8 cellular contexts compared by ENCODE assay signal in genomic region chr6:75284285-75285155, GRCh38. TPM values are rescaled to one million over a fixed set of nuclear protein-coding genes. Genes with fewer than 3 reads are reported as not detected.
DNase-seq lines count a peak whose midpoint lies in the region; ATAC-seq and TF ChIP-seq lines count a peak whose summit lies in the region.

Gene TMEM30A (minus strand): TSS chr6:75284792. CDS start chr6:75284638, 154 bp downstream.

- in situ Hi-C loops in Panc1 (cut with HindIII; ENCODE audit: low pct_unique_long_range_greater_than_20kb, low sequenced_read_pairs), result no loop called here

- no peak within 1 kb of the TSS for H3K4me3 ChIP-seq in KMS-11 (IDR thresholded peaks at IDR 0.05; ENCODE audit: insufficient read depth, low read depth, low read length)
- H3K4me3 ChIP-seq in Panc1 (ENCODE audit: low read depth in 2 of 2, low read length in 2 of 2), result peak within 1 kb of the TSS; percentile 94
- H3K4me3 ChIP-seq in mucosa of stomach (ENCODE audit: low read length), result peak within 1 kb of the TSS; percentile 80

- peaks cover 2% of the 10 kb centered on the region for H3K36me3 Mint-ChIP-seq in activated T-cell treated with anti-CD3 and anti-CD28 coated beads, Interleukin-2, amount 50 U/mL, for 4 hours (ENCODE audit: insufficient read depth)

- peak; percentile 92 for ATAC-seq in GM21786 (IDR thresholded peaks at IDR 0.05; ENCODE audit: unreplicated experiment)
- peak; percentile 99 for ATAC-seq in Panc1
- ATAC-seq in activated T-cell treated with anti-CD3 and anti-CD28 coated beads, Interleukin-2, amount 50 U/mL, for 4 hours, result peak; percentile 95 to 98
- ATAC-seq in esophagus mucosa, result peak; percentile 100

- no peaks in the 10 kb centered on the region for H3K9me3 Mint-ChIP-seq in activated T-cell treated with anti-CD3 and anti-CD28 coated beads, Interleukin-2, amount 50 U/mL, for 4 hours

- no TSS peak for BruUV-seq in Panc1 (replicated peaks; lab: Mats Ljungman, UMichigan)

- H4K20me1 ChIP-seq in KMS-11 (ENCODE audit: insufficient read depth), result no peaks in the 10 kb centered on the region

- H3K9me3 ChIP-seq in Panc1 (ENCODE audit: control insufficient read depth, insufficient read depth, low read depth, low read length) (no peaks in the 10 kb centered on the region), mucosa of stomach (ENCODE audit: control insufficient read depth, low read length) (no peaks in the 10 kb centered on the region)

- H3K27me3 ChIP-seq in KMS-11 (ENCODE audit: insufficient read depth, low read depth), result no peaks in the 10 kb centered on the region
- H3K27me3 ChIP-seq in Panc1 (ENCODE audit: control insufficient read depth, insufficient read depth, low read length), result no peaks in the 10 kb centered on the region
- H3K27me3 ChIP-seq in mucosa of stomach (ENCODE audit: control insufficient read depth, insufficient read depth, low read length), result no peaks in the 10 kb centered on the region

- H3K4me3 Mint-ChIP-seq in activated T-cell treated with anti-CD3 and anti-CD28 coated beads, Interleukin-2, amount 50 U/mL, for 4 hours, result no peak within 1 kb of the TSS

- peak within 1 kb of the TSS; percentile 82 for H2AFZ ChIP-seq in KMS-11 (ENCODE audit: low read depth)

- peaks cover 48% of the 10 kb centered on the region; the same call in 1 of the 2 replicates for H3K79me2 ChIP-seq in KMS-11 (ENCODE audit: insufficient read depth, low read depth)

- H3K4me1 ChIP-seq in KMS-11 (ENCODE audit: low read depth, poor library complexity, severe bottlenecking) (peaks cover 35% of the 10 kb centered on the region), Panc1 (ENCODE audit: control insufficient read depth, insufficient read depth, low read length) (peaks cover 26% of the 10 kb centered on the region), mucosa of stomach (ENCODE audit: control insufficient read depth, insufficient read depth, low read length) (peaks cover 6% of the 10 kb centered on the region)

- H3K9ac ChIP-seq in KMS-11 (peak within 1 kb of the TSS; percentile 77), mucosa of stomach (ENCODE audit: low read length) (peak within 1 kb of the TSS; percentile 80)

- no peaks in the 10 kb centered on the region for H3K27me3 Mint-ChIP-seq in activated T-cell treated with anti-CD3 and anti-CD28 coated beads, Interleukin-2, amount 50 U/mL, for 4 hours (ENCODE audit: low read depth)

- CTCF ChIA-PET in Panc1 (lab: Charles Lee), result no interaction called here

- H3K4me2 ChIP-seq in KMS-11, result peak within 1 kb of the TSS; percentile 72

- peak; percentile 98 for DNase-seq in DMS79 treated with DMSO at 0.1 percent for 48 hours (lab: John Stamatoyannopoulos, UW)
- DNase-seq in Panc1 (ENCODE audit: low read depth, low spot score), result peak; percentile 95
- peak; percentile 94 for DNase-seq in activated T-cell treated with anti-CD3 and anti-CD28 coated beads, Interleukin-2, amount 50 U/mL, for 4 hours
- DNase-seq in stimulated activated CD8-positive, alpha-beta memory T cell treated with anti-CD3 and anti-CD28 coated beads, Interleukin-7, amount 100 ng/mL, for 1 hour (ENCODE audit: low read depth in 2 of 2), result peak; percentile 90

- H3K36me3 ChIP-seq in KMS-11 (ENCODE audit: insufficient read depth) (no peaks in the 10 kb centered on the region), Panc1 (ENCODE audit: control insufficient read depth, insufficient read depth, low read length) (no peaks in the 10 kb centered on the region; the same call in none of the 2 replicates), mucosa of stomach (ENCODE audit: control insufficient read depth, insufficient read depth, low read length) (no peaks in the 10 kb centered on the region)

- intact Hi-C loops in Panc1 (cut with micrococcal nuclease; ENCODE audit: unreplicated experiment), result no loop called here

- POLR2A ChIA-PET in Panc1 (lab: Charles Lee), result no interaction called here

- H3K4me1 Mint-ChIP-seq in activated T-cell treated with anti-CD3 and anti-CD28 coated beads, Interleukin-2, amount 50 U/mL, for 4 hours (ENCODE audit: low read depth), result peaks cover 45% of the 10 kb centered on the region

- peak within 1 kb of the TSS; percentile 80 for H3K27ac ChIP-seq in KMS-11
- H3K27ac ChIP-seq in Panc1 (ENCODE audit: low read length), result peak within 1 kb of the TSS; percentile 89

- TF ChIP-seq CTCF in KMS-11 (conservative IDR thresholded peaks at IDR 0.05; ENCODE audit: low read depth, low read length) (no peak), Panc1 (IDR thresholded peaks at IDR 0.05) (no peak)

RNA-seq across cellular contexts. Expression of gene TMEM30A, which starts in this region (rescaled TPM):
- total RNA-seq in Panc1 (2021; ENCODE audit: unreplicated experiment) (130 TPM), esophagus mucosa (64.0 TPM)
- 43.5 TPM for polyA plus RNA-seq in Panc1 (2012; ENCODE audit: insufficient read length)
- 10 to 100 TPM; 47.7 to 60.4 (median 55.7) TPM for total RNA-seq in activated T-cell treated with anti-CD3 and anti-CD28 coated beads, Interleukin-2, amount 50 U/mL, for 4 hours
